Comparison of ENCODE assay signal across 8 cellular contexts in genomic region chr6:133951881-133952814, GRCh38. TPM values are rescaled to one million over a fixed set of nuclear protein-coding genes. Genes with fewer than 3 reads are reported as not detected.
DNase-seq lines count a peak whose midpoint lies in the region; ATAC-seq and TF ChIP-seq lines count a peak whose summit lies in the region.

No MANE protein-coding gene starts in this region.

- peak overlapping the region; percentile 97 for H3K4me3 Mint-ChIP-seq in neural crest cell

- H3K27ac Mint-ChIP-seq in neural crest cell (ENCODE audit: unreplicated experiment) = peak overlapping the region; percentile 57

- no peaks in the 10 kb centered on the region for H3K36me3 Mint-ChIP-seq in neural crest cell (ENCODE audit: low read depth)

- H3K4me3 ChIP-seq in foreskin fibroblast (ENCODE audit: low read depth in 1 of 2, low read length in 2 of 2) = peak overlapping the region; percentile 80 to 85
- H3K4me3 ChIP-seq in thymus (ENCODE audit: low read length) = peak overlapping the region; percentile 66

- peaks cover 2% of the 10 kb centered on the region for H3K9me3 Mint-ChIP-seq in neural crest cell

- H3K27ac ChIP-seq in thymus (ENCODE audit: low read depth) = peak overlapping the region; percentile 11

- peaks cover 5% of the 10 kb centered on the region for H3K4me1 ChIP-seq in thymus (ENCODE audit: control insufficient read depth, insufficient read depth, low read length)

- TF ChIP-seq CTCF in foreskin fibroblast (IDR thresholded peaks at IDR 0.05; ENCODE audit: low read depth, low read length) = peak; percentile 40
- TF ChIP-seq CTCF in neural crest cell (conservative IDR thresholded peaks at IDR 0.05) = peak; percentile 59

- H3K27me3 ChIP-seq in thymus (ENCODE audit: control insufficient read depth, insufficient read depth) = no peaks in the 10 kb centered on the region

- DNase-seq in DMS53 (lab: John Stamatoyannopoulos, UW) (peak; percentile 78), HT-29 (ENCODE audit: low spot score) (peak; percentile 68), RPMI8226 (peak; percentile 67), activated gamma-delta T cell treated with Interleukin-2 at 50 U/mL for 16 hours (peak; percentile 21), foreskin fibroblast (peak; percentile 66 to 88), neural crest cell (ENCODE audit: low read depth, low spot score) (peak; percentile 53)

- WGBS in thymus = under 1% methylated on average over 65 of the region's 65 CpGs

- H3K27me3 Mint-ChIP-seq in neural crest cell (ENCODE audit: low read depth) = peaks cover 21% of the 10 kb centered on the region

- no peaks in the 10 kb centered on the region for H3K36me3 ChIP-seq in thymus (ENCODE audit: control insufficient read depth, insufficient read depth)

- peak; percentile 40 for ATAC-seq in GM21367 (IDR thresholded peaks at IDR 0.05; ENCODE audit: unreplicated experiment)

- H3K9me3 ChIP-seq in thymus (ENCODE audit: control insufficient read depth) = no peaks in the 10 kb centered on the region

- H3K4me1 Mint-ChIP-seq in neural crest cell = peaks cover 42% of the 10 kb centered on the region

RNA-seq across cellular contexts. Expression of gene TBPL1, which starts 0.9 kb away (rescaled TPM):
- 13.0 and 15.3 TPM in 2 replicates for total RNA-seq in HT-29 (2014; rRNA removed; shearing (Covaris generic))
- 50.2 and 53.2 TPM in 2 replicates for total RNA-seq in neural crest cell
- polyA plus RNA-seq in thymus = 41.9 TPM

Comparison
In these comparisons a context has a peak if more than half of its experiments do, and no peak if none do; other contexts are left out.
1. Peak in every context shown above with its lines: DNase-seq, ATAC-seq, H3K4me3 ChIP-seq and H3K27ac ChIP-seq.
2. DNase-seq: peak in every context shown above with its lines; median percentile 78 in DMS53; 77 in foreskin fibroblast; 68 in HT-29; 67 in RPMI8226; 53 in neural crest cell; 21 in activated gamma-delta T cell treated with Interleukin-2 at 50 U/mL for 16 hours.